Comparison of ENCODE assay signal across 19 cellular contexts in genomic region chr9:85118990-85119755, GRCh38.
"Had no signal": no experiment of that assay in that cellular context is flagged by ENCODE, and none has a peak within 500 bp of the region (broad histone marks: within the 10 kb centered on the region; RNA-seq: fewer than 3 reads in every experiment).

No MANE protein-coding gene starts in this region.

- DNase-seq: activated CD4-positive, alpha-beta T cell treated with anti-CD3 and anti-CD28 coated beads for 1 hour; activated CD4-positive, alpha-beta T cell treated with anti-CD3 and anti-CD28 coated beads, Interleukin-2, amount 50 U/mL, for 4 hours; activated naive CD4-positive, alpha-beta T cell treated with Interleukin-2 at 50 U/mL for 16 hours; activated T-cell treated with anti-CD3 and anti-CD28 coated beads for 4 hours; foreskin melanocyte; left cardiac atrium; lower lobe of right lung; midbrain; ovary; stimulated activated CD4-positive, alpha-beta T cell treated with anti-CD3 and anti-CD28 coated beads, Interleukin-12 subunit alpha, Interleukin-12 subunit beta, amount 100 ng/mL, for 4 hours; stimulated activated CD4-positive, alpha-beta T cell treated with anti-CD3 and anti-CD28 coated beads, Interleukin-2, amount 100 ng/mL, for 24 hours; T-helper 1 cell; T1000; thyroid gland had no signal

- H3K4me3 Mint-ChIP-seq: neural progenitor cell had no signal

- H3K4me1 ChIP-seq: ascending aorta, lower lobe of right lung, neural progenitor cell, thyroid gland had no signal

- H3K4me1 Mint-ChIP-seq: neural progenitor cell had no signal

- H3K27ac Mint-ChIP-seq: neural progenitor cell had no signal

- H3K27me3 ChIP-seq: ascending aorta, neural progenitor cell, ovary, thyroid gland had no signal

- H2AFZ ChIP-seq: neural progenitor cell had no signal

- H3K4me2 ChIP-seq: neural progenitor cell had no signal

- H3K9me3 Mint-ChIP-seq: neural progenitor cell had no signal

- H3K4me3 ChIP-seq: ascending aorta, cardiac muscle cell, lower lobe of right lung, neural progenitor cell, ovary, thyroid gland had no signal

- H3K36me3 ChIP-seq: ascending aorta, cardiac muscle cell, lower lobe of right lung, neural progenitor cell, ovary, thyroid gland had no signal

- H3K27ac ChIP-seq: ascending aorta, cardiac muscle cell, lower lobe of right lung, neural progenitor cell, ovary, thyroid gland, VCaP had no signal

- H3K9me3 ChIP-seq: ascending aorta, lower lobe of right lung, ovary, thyroid gland had no signal

- ATAC-seq: left cardiac atrium, lower lobe of right lung, sciatic nerve had no signal

- H3K36me3 Mint-ChIP-seq: neural progenitor cell had no signal
